1 cellular context compared by ENCODE assay signal in genomic region chr7:1569440-1569832, GRCh38.
TF ChIP-seq lines count a peak whose summit lies in the region.

No MANE protein-coding gene starts in this region.

TF ChIP-seq in SK-N-SH, 30 proteins besides CTCF, POLR2A, EP300 and RAD21 (continued from another document):
- TF ChIP-seq, protein P1, sequence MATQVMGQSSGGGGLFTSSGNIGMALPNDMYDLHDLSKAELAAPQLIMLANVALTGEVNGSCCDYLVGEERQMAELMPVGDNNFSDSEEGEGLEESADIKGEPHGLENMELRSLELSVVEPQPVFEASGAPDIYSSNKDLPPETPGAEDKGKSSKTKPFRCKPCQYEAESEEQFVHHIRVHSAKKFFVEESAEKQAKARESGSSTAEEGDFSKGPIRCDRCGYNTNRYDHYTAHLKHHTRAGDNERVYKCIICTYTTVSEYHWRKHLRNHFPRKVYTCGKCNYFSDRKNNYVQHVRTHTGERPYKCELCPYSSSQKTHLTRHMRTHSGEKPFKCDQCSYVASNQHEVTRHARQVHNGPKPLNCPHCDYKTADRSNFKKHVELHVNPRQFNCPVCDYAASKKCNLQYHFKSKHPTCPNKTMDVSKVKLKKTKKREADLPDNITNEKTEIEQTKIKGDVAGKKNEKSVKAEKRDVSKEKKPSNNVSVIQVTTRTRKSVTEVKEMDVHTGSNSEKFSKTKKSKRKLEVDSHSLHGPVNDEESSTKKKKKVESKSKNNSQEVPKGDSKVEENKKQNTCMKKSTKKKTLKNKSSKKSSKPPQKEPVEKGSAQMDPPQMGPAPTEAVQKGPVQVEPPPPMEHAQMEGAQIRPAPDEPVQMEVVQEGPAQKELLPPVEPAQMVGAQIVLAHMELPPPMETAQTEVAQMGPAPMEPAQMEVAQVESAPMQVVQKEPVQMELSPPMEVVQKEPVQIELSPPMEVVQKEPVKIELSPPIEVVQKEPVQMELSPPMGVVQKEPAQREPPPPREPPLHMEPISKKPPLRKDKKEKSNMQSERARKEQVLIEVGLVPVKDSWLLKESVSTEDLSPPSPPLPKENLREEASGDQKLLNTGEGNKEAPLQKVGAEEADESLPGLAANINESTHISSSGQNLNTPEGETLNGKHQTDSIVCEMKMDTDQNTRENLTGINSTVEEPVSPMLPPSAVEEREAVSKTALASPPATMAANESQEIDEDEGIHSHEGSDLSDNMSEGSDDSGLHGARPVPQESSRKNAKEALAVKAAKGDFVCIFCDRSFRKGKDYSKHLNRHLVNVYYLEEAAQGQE (IDR thresholded peaks at IDR 0.05; ENCODE audit: low read depth, low read length), result no peak
TF ChIP-seq in SK-N-SH: peak in this region for 0.
